15 cellular contexts compared by ENCODE assay signal in the genomic region with DNA sequence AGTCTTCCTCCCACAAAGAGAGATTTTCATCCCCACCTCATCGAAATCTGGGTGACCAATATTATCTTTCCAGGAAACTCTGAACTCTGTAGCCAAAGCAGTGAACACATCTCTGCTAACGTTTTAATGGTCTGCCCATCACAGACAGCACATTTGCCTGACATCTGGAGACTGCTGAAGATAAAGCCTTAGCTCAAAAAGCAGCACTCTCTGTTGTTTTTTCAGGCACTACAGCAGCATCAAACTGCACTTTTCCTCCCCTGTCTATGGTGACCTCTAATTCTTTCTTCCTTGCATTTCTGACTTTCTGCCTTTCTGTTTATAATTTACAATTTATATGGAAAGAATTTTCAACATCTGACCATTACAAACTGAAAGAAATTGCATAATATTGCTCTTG.
DNase-seq lines count a peak whose midpoint lies in the region; ATAC-seq and TF ChIP-seq lines count a peak whose summit lies in the region.
"Had no signal": no experiment of that assay in that cellular context is flagged by ENCODE, and none has a peak within 500 bp of the region (broad histone marks: within the 10 kb centered on the region; RNA-seq: fewer than 3 reads in every experiment).

No MANE protein-coding gene starts in this region.

- H3K36me3 Mint-ChIP-seq in brain (peaks cover 23% of the 10 kb centered on the region), mesothelial cell of epicardium (no peaks in the 10 kb centered on the region)
- H3K36me3 Mint-ChIP-seq: CD4-positive, alpha-beta memory T cell had no signal

- no peaks in the 10 kb centered on the region for H3K36me3 ChIP-seq in aorta (ENCODE audit: control insufficient read depth in 1 of 2, insufficient read depth in 2 of 2, low read length in 1 of 2)

- DNase-seq in NCI-H69 (lab: John Stamatoyannopoulos, UW) (peak; percentile 52), mesothelial cell of epicardium (ENCODE audit: low spot score in 2 of 2, unreplicated experiment in 2 of 2) (no peak), aorta (no peak), A172 (ENCODE audit: low spot score) (no peak)
- DNase-seq in activated CD4-positive, alpha-beta T cell treated with anti-CD3 and anti-CD28 coated beads for 48 hours = no peak
- DNase-seq: CD4-positive, alpha-beta memory T cell; DMS79; EL; GOT3; H9; IMR-90 had no signal

- H3K27ac Mint-ChIP-seq in brain (peak overlapping the region in 3 of 5 experiments; percentile 34 to 53 (median 39)), mesothelial cell of epicardium (peak overlapping the region; percentile 9)
- H3K27ac Mint-ChIP-seq: B cell; CD4-positive, alpha-beta memory T cell; H9 had no signal

- no peaks in the 10 kb centered on the region for H3K27me3 ChIP-seq in aorta (ENCODE audit: control insufficient read depth in 1 of 2, insufficient read depth in 2 of 2, low read length in 1 of 2)

- H3K4me1 Mint-ChIP-seq in brain (peaks cover 7% of the 10 kb centered on the region), mesothelial cell of epicardium (peaks cover 7% of the 10 kb centered on the region)
- H3K4me1 Mint-ChIP-seq: CD4-positive, alpha-beta memory T cell had no signal

- H3K27me3 Mint-ChIP-seq in brain (no peaks in the 10 kb centered on the region), mesothelial cell of epicardium (ENCODE audit: low read depth) (peaks cover 45% of the 10 kb centered on the region)

- H3K4me3 ChIP-seq in aorta (ENCODE audit: low read length in 2 of 2) = no peak overlapping the region

- H3K9me3 Mint-ChIP-seq in brain (no peaks in the 10 kb centered on the region), mesothelial cell of epicardium (no peaks in the 10 kb centered on the region)
- H3K9me3 Mint-ChIP-seq: CD4-positive, alpha-beta memory T cell; H9 had no signal

- ATAC-seq in aorta (ENCODE audit: low FRiP score) (peak; percentile 33), HG02852 (IDR thresholded peaks at IDR 0.05; ENCODE audit: unreplicated experiment) (no peak)

- 0 to 5% methylated on average over 2 of the region's 2 CpGs for WGBS in aorta, 2 donors

- no peaks in the 10 kb centered on the region for H3K9me3 ChIP-seq in aorta (ENCODE audit: control insufficient read depth, low read length)

- intact Hi-C loops in aorta (cut with DNase I) = no loop called here

- H3K4me3 Mint-ChIP-seq in brain (no peak overlapping the region), mesothelial cell of epicardium (no peak overlapping the region)
- H3K4me3 Mint-ChIP-seq: B cell; CD4-positive, alpha-beta memory T cell; H9 had no signal

- TF ChIP-seq CTCF in brain (conservative IDR thresholded peaks at IDR 0.05) = no peak
- no peak for TF ChIP-seq CTCF in mesothelial cell of epicardium (IDR thresholded peaks at IDR 0.05; ENCODE audit: unreplicated experiment)

- peaks cover 2% of the 10 kb centered on the region in 2 donors for H3K4me1 ChIP-seq in aorta (ENCODE audit: control insufficient read depth in 1 of 2, insufficient read depth in 2 of 2, low read length in 2 of 2)

- H3K27ac ChIP-seq in aorta (ENCODE audit: low read depth in 1 of 2, low read length in 2 of 2) = no peak overlapping the region
- H3K27ac ChIP-seq: C4-2B had no signal
